8 cellular contexts compared by ENCODE assay signal in genomic region chrX:111355523-111356122, GRCh38. TPM values are rescaled to one million over a fixed set of nuclear protein-coding genes. Genes with fewer than 3 reads are reported as not detected.
"Had no signal": no experiment of that assay in that cellular context is flagged by ENCODE, and none has a peak within 500 bp of the region (broad histone marks: within the 10 kb centered on the region; RNA-seq: fewer than 3 reads in every experiment).

No MANE protein-coding gene starts in this region.

- H3K36me3 Mint-ChIP-seq: IgD-negative memory B cell had no signal

- H3K9me3 Mint-ChIP-seq: GM23338, H9 had no signal

- H3K4me1 Mint-ChIP-seq: GM23338, H9, IgD-negative memory B cell had no signal

- H3K4me2 ChIP-seq: GM23338 had no signal

- H3K4me3 Mint-ChIP-seq: GM23338, H9 had no signal

- H2AFZ ChIP-seq: GM23338 had no signal

- H3K27me3 Mint-ChIP-seq: IgD-negative memory B cell had no signal

- ATAC-seq: GM23338, HepG2 had no signal

- H3K4me3 ChIP-seq: GM23338 had no signal

- H3K27ac ChIP-seq: HL-60 had no signal

- DNase-seq: H9, HCEC 1CT had no signal

- H3K27ac Mint-ChIP-seq: GM23338, H9, IgD-negative memory B cell had no signal

- FAIRE-seq: H54, HepG2 had no signal

RNA-seq across cellular contexts. Expression of gene DCX, which starts 56.4 kb away (rescaled TPM):
- total RNA-seq: HepG2, HT1080 had no signal
- polyA plus RNA-seq: HepG2, IgD-negative memory B cell had no signal
